8 cellular contexts compared by ENCODE assay signal in the genomic region with DNA sequence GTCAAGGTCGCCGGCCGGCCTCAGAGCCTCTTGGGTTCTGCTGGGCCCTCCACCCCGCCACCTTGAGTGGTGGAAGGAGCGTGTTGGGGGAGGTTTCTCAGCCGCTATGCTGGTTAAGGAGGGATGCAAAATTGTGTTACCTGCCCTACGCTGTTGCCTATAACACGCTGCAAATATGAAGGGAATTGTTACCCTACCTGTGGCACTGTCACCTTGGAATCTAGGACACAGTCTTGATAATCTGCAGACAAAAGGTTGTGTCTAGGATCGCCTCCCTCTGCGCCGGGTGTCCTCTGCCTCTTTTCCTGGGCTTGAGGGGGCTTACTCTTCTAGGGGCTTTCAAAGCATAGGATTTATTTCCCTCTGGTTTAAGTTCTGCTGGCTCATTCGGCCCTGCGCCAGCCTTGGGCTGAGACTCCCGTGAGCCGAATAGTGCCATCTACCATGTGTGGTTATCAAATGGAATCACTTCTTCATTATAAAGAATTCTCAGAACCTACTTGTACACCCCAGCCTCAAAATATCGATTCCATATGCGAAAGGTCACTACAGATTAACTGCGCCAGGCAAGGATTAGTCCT. TPM values are rescaled to one million over a fixed set of nuclear protein-coding genes. Genes with fewer than 3 reads are reported as not detected.
DNase-seq lines count a peak whose midpoint lies in the region; ATAC-seq and TF ChIP-seq lines count a peak whose summit lies in the region.

No MANE protein-coding gene starts in this region.

- H3K9me3 ChIP-seq in PC-3 (ENCODE audit: low read length) = no peaks in the 10 kb centered on the region
- no peaks in the 10 kb centered on the region for H3K9me3 ChIP-seq in neuronal stem cell (replicated peaks in 1 of 2; ENCODE audit: control insufficient read depth in 2 of 2, insufficient read depth in 1 of 2, low read depth in 1 of 2, low read length in 2 of 2)
- H3K9me3 ChIP-seq in A673 (ENCODE audit: low read depth, low read length, poor library complexity, severe bottlenecking) = no peaks in the 10 kb centered on the region

- H2BK120ac ChIP-seq in neuronal stem cell (ENCODE audit: low read depth, low read length) = no peak overlapping the region

- no CpG with 5 or more reads among the region's 18 CpGs for WGBS in neuronal stem cell (ENCODE audit: extremely low coverage in 2 of 2, insufficient read length in 2 of 2, insufficient replicate concordance in 1 of 2), 2 donors

- intact Hi-C loops in PC-3 (cut with micrococcal nuclease) = loop anchor here (5.0 kb wide), 1 partner anchor 155 kb away; no protein-coding TSS in a partner anchor
- intact Hi-C loops in A673 (cut with micrococcal nuclease; ENCODE audit: unreplicated experiment) = no loop called here

- H3K4ac ChIP-seq in neuronal stem cell (ENCODE audit: low read length) = no peak overlapping the region

- H2AFZ ChIP-seq in PC-3 (ENCODE audit: low read length) = peak overlapping the region; percentile 86
- H2AFZ ChIP-seq in neuronal stem cell (ENCODE audit: low read length) = peak overlapping the region; percentile 89

- H3K27ac ChIP-seq in PC-3 (ENCODE audit: low read length) (peak overlapping the region; percentile 25), neuronal stem cell (replicated peaks; ENCODE audit: low read length) (no peak overlapping the region), A673 (ENCODE audit: low read depth, low read length, poor library complexity, severe bottlenecking) (no peak overlapping the region)

- H3K4me3 ChIP-seq in PC-3 (ENCODE audit: low read length) (peak overlapping the region; percentile 75), neuronal stem cell (ENCODE audit: low read length in 2 of 2) (peak overlapping the region in 1 of 2 donors; percentile 75), A673 (ENCODE audit: low read depth, low read length, poor library complexity, severe bottlenecking) (no peak overlapping the region)

- H2AK5ac ChIP-seq in neuronal stem cell (ENCODE audit: low read depth, low read length) = no peak overlapping the region

- peaks cover 19% of the 10 kb centered on the region for H3K4me1 ChIP-seq in PC-3 (ENCODE audit: insufficient read depth, low read length)
- H3K4me1 ChIP-seq in neuronal stem cell (ENCODE audit: control insufficient read depth in 2 of 2, insufficient read depth in 1 of 2, low read depth in 1 of 2, low read length in 2 of 2) = no peaks in the 10 kb centered on the region
- no peaks in the 10 kb centered on the region for H3K4me1 ChIP-seq in A673 (ENCODE audit: insufficient read depth, low read length, poor library complexity, severe bottlenecking)

- TF ChIP-seq CTCF in PC-3 (conservative IDR thresholded peaks at IDR 0.05; ENCODE audit: low read depth, low read length) = 0 out of 2 replicates have a peak, but pooled peaks have one; percentile 12
- TF ChIP-seq CTCF in A673 (conservative IDR thresholded peaks at IDR 0.05; ENCODE audit: low read depth, low read length) = no peak

- peaks cover 28% of the 10 kb centered on the region for H3K79me2 ChIP-seq in PC-3 (ENCODE audit: low read length)

- CTCF ChIA-PET in PC-3 (lab: Charles Lee) (interaction anchor here (0.6 kb wide), 1 partner anchor 1263 kb away, joined by 3 read pairs; no protein-coding TSS in a partner anchor), A673 (lab: Charles Lee) (no interaction called here)

- H3K27me3 ChIP-seq in PC-3 (ENCODE audit: low read length) = no peaks in the 10 kb centered on the region
- peaks cover 0 to 35% (median 21%) of the 10 kb centered on the region in 3 experiments for H3K27me3 ChIP-seq in neuronal stem cell (ENCODE audit: control insufficient read depth in 3 of 3, insufficient read depth in 3 of 3, low read depth in 1 of 3, low read length in 3 of 3)
- peaks cover 5% of the 10 kb centered on the region for H3K27me3 ChIP-seq in A673 (replicated peaks; ENCODE audit: insufficient read depth, low read depth, low read length, poor library complexity)

- no peaks in the 10 kb centered on the region for H3K79me1 ChIP-seq in neuronal stem cell (ENCODE audit: low read depth, low read length)

- H3K9ac ChIP-seq in PC-3 (ENCODE audit: low read length) (peak overlapping the region; percentile 65), neuronal stem cell (ENCODE audit: low read depth, low read length, poor library complexity) (peak overlapping the region; percentile 78)

- H3K4me2 ChIP-seq in PC-3 (ENCODE audit: low read length) (peak overlapping the region; percentile 83), neuronal stem cell (ENCODE audit: insufficient read depth, low read length, poor library complexity, severe bottlenecking) (peak overlapping the region; percentile 85)

- no peak overlapping the region for H3K18ac ChIP-seq in neuronal stem cell (ENCODE audit: low read length)

- H3K36me3 ChIP-seq in PC-3 (ENCODE audit: low read depth, low read length) = no peaks in the 10 kb centered on the region
- no peaks in the 10 kb centered on the region for H3K36me3 ChIP-seq in neuronal stem cell (replicated peaks in 1 of 2; ENCODE audit: control insufficient read depth in 2 of 2, insufficient read depth in 2 of 2, low read length in 2 of 2)
- no peaks in the 10 kb centered on the region for H3K36me3 ChIP-seq in A673 (ENCODE audit: insufficient read depth, low read length, poor library complexity, severe bottlenecking)

- ATAC-seq in GM19438 (IDR thresholded peaks at IDR 0.05; ENCODE audit: low read depth, unreplicated experiment) (peak; percentile 12), PC-3 (no peak; the same call in 1 of the 2 replicates), esophagus mucosa (peak; percentile 26), GM18909 (IDR thresholded peaks at IDR 0.05; ENCODE audit: poor library complexity, unreplicated experiment) (no peak)

- no peak overlapping the region for H4K8ac ChIP-seq in neuronal stem cell (ENCODE audit: low read depth, low read length)

- peak overlapping the region; percentile 74 for H3K23ac ChIP-seq in neuronal stem cell (ENCODE audit: low read depth, low read length, poor library complexity)

- DNase-seq in PC-3 = peak; percentile 19
- DNase-seq in neuronal stem cell (ENCODE audit: low spot score) = no peak
- no peak for DNase-seq in GF-D8 (lab: John Stamatoyannopoulos, UW)
- no peak for DNase-seq in stimulated activated CD4-positive, alpha-beta T cell treated with anti-CD3 and anti-CD28 coated beads, Interleukin-4, amount 100 ng/mL, for 24 hours
- DNase-seq in A673 (ENCODE audit: low spot score) = no peak

- H2BK15ac ChIP-seq in neuronal stem cell (ENCODE audit: low read length) = no peak overlapping the region

- H4K91ac ChIP-seq in neuronal stem cell (ENCODE audit: low read depth, low read length, poor library complexity) = no peak overlapping the region

- H3K14ac ChIP-seq in neuronal stem cell (ENCODE audit: low read length) = no peak overlapping the region

- H2BK5ac ChIP-seq in neuronal stem cell (ENCODE audit: low read length) = no peak overlapping the region

- H3F3A ChIP-seq in PC-3 (ENCODE audit: low read length, unreplicated experiment) = no peaks in the 10 kb centered on the region

- no peak overlapping the region for H2BK12ac ChIP-seq in neuronal stem cell (ENCODE audit: low read length)

- POLR2A ChIA-PET in PC-3 (lab: Charles Lee; ENCODE audit: unreplicated experiment) (no interaction called here), A673 (lab: Charles Lee; ENCODE audit: low non-redundant PET) (no interaction called here)

- BruUV-seq in PC-3 (replicated peaks; lab: Mats Ljungman, UMichigan) = TSS peak; percentile 90
- BruUV-seq in A673 (replicated peaks; lab: Mats Ljungman, UMichigan) = no TSS peak

- H3K9me2 ChIP-seq in PC-3 (replicated peaks; ENCODE audit: low read length) = no peaks in the 10 kb centered on the region

- H4K20me1 ChIP-seq in PC-3 (ENCODE audit: low read length) = no peaks in the 10 kb centered on the region; the same call in 1 of the 2 replicates

RNA-seq across cellular contexts. Expression of a gene that starts 0.7 kb away (rescaled TPM):
- total RNA-seq in PC-3 (2014; rRNA removed) (2.2 TPM in 2 replicates), esophagus mucosa (6.6 TPM), A673 (2021) (0.39 and 0.52 TPM in 2 replicates)
- polyA plus RNA-seq in neuronal stem cell (2013, experiment 1 of 2) = 0.10 TPM
- polyA plus RNA-seq in neuronal stem cell (2013, experiment 2 of 2) = 0.11 TPM

Comparison
In these comparisons a context has a peak if more than half of its experiments do, and no peak if none do; other contexts are left out.
1. ATAC-seq: peak in GM19438 (single experiment) and esophagus mucosa (single experiment); none in PC-3 (single experiment) and GM18909 (single experiment).